ENCODE assay signal across 8 cellular contexts in the genomic region with DNA sequence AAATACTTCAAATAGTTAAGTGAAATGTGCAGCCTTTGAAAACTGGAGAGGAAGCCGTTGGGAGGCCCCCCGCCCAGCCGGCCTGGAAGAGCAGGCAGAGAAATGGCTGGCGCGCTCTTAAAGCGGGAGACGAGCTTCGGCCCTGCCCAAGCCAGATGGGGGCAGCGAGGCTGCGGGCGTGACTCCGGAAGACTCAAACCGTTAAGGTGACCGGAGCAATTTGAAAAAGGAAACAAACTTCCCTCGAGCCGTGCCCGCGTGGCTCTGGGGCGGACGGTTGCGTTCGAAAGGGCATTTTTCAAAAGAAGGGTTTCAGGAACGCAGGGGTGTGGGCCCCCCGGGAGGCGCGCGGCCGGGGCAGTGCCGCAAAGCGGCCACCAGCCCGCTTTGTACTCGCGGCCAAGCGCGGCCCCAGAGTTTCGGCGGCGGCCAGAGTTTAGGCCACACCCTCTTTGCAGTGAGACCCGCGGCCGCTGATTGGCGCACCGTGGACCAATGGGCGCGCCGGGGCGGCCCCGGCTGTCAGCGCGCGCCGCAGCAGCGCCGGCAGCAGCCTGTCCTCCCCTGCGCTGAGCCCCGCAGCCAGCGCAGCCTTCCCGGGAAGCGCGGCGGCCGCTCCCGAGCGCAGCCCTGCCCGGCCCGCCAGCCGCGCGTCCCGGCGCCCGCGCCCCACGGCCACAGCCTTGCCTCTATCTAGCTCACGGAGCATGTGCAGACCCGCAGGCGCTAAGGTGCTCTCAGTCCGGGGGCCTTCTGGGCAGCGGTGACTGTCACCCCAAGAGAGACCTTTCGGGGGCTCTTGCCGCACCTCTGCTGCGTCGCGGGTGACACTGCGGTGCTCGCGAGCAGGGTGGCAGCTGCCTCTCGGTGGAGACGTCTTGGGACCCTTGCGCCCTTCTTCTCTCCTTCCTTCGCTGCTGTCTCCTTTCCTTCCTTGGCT. TPM values are rescaled to one million over a fixed set of nuclear protein-coding genes. Genes with fewer than 3 reads are reported as not detected.
A peak's percentile ranks its signal among the peaks of the same experiment; 100 is the strongest.
DNase-seq lines count a peak whose midpoint lies in the region; ATAC-seq, FAIRE-seq and TF ChIP-seq lines count a peak whose summit lies in the region.

NAV2 (plus strand) TSS at position 557 of the 940 bp plus-strand sequence. CDS start 859 bp downstream, outside the sequence.

- DNase-seq in Ammon's horn (ENCODE audit: low spot score) (peak; percentile 95), GM19239 (ENCODE audit: insufficient read length, low spot score) (peak; percentile 86), NCI-H510A treated with DMSO at 0.1 percent for 48 hours (lab: John Stamatoyannopoulos, UW) (peak; percentile 84), right lobe of liver (peak; percentile 94 to 96 (median 95))
- peak; percentile 69 to 78 for DNase-seq in activated CD4-positive, alpha-beta T cell treated with anti-CD3 and anti-CD28 coated beads, Interleukin-2, amount 50 U/mL, for 48 hours
- DNase-seq in stimulated activated CD4-positive, alpha-beta T cell treated with anti-CD3 and anti-CD28 coated beads, Interleukin-4, amount 100 ng/mL, for 1 hour: peak; percentile 73

- H3K9me3 ChIP-seq in duodenal mucosa (ENCODE audit: control insufficient read depth in 1 of 2, low read length in 2 of 2): no peaks in the 10 kb centered on the region
- H3K9me3 ChIP-seq in right lobe of liver: no peaks in the 10 kb centered on the region

- FAIRE-seq in GM19239 (lab: Jason Lieb, UNC): no peak

- H3K4me1 ChIP-seq in duodenal mucosa (ENCODE audit: control insufficient read depth in 1 of 2, insufficient read depth in 2 of 2, low read length in 2 of 2) (peaks cover 23 to 26% of the 10 kb centered on the region in 2 donors), right lobe of liver (peaks cover 0 to 37% (median 12%) of the 10 kb centered on the region in 4 donors)

- peak within 1 kb of the TSS; percentile 57 to 76 for H3K9ac ChIP-seq in duodenal mucosa (ENCODE audit: low read depth in 1 of 2, low read length in 2 of 2)

- H3K4me3 ChIP-seq in duodenal mucosa (ENCODE audit: low read depth in 1 of 2, low read length in 2 of 2): peak within 1 kb of the TSS; percentile 77 to 84
- H3K4me3 ChIP-seq in right lobe of liver: peak within 1 kb of the TSS; percentile 52 to 70 (median 63)

- TF ChIP-seq CTCF in right lobe of liver (IDR thresholded peaks at IDR 0.05): no peak

- ATAC-seq in HG03439 (IDR thresholded peaks at IDR 0.05; ENCODE audit: unreplicated experiment): peak; percentile 99
- peak; percentile 78 to 98 (median 94) for ATAC-seq in right lobe of liver

- peak; percentile 99 for TF ChIP-seq POLR2A in right lobe of liver (IDR thresholded peaks at IDR 0.05)

- intact Hi-C loops in right lobe of liver (cut with DNase I): no loop called here

- H3K36me3 ChIP-seq in duodenal mucosa (ENCODE audit: control insufficient read depth in 1 of 2, insufficient read depth in 2 of 2, low read length in 2 of 2) (no peaks in the 10 kb centered on the region), right lobe of liver (no peaks in the 10 kb centered on the region)

- H3K27ac ChIP-seq in duodenal mucosa (ENCODE audit: low read depth, low read length) (peak within 1 kb of the TSS; percentile 64), right lobe of liver (peak within 1 kb of the TSS; percentile 80 to 92 (median 92))

- H3K27me3 ChIP-seq in duodenal mucosa (ENCODE audit: control insufficient read depth in 1 of 2, insufficient read depth in 2 of 2, low read length in 2 of 2): peaks cover 29 to 30% of the 10 kb centered on the region in 2 donors
- H3K27me3 ChIP-seq in right lobe of liver: no peaks in the 10 kb centered on the region

- 1% methylated on average over 29 of the region's 91 CpGs for WGBS in right lobe of liver (ENCODE audit: insufficient coverage, low coverage, low lambda C conversion rate, missing lambda C conversion rate)

RNA-seq across cellular contexts. Expression of gene NAV2, which starts in this region (rescaled TPM):
- 10 to 100 TPM; 15.5 to 69.2 (median 37.1) TPM for total RNA-seq in right lobe of liver

Comparison
In these comparisons a context has a peak if more than half of its experiments do, and no peak if none do; other contexts are left out.
1. Peak in every context shown above with its lines: DNase-seq, ATAC-seq, H3K4me3 ChIP-seq and H3K27ac ChIP-seq.